Comparison of ENCODE assay signal across 2 cellular contexts in genomic region chr16:29708917-29709600, GRCh38.
TF ChIP-seq lines count a peak whose summit lies in the region.

No MANE protein-coding gene starts in this region.

TF ChIP-seq in WTC11, 78 proteins besides CTCF, POLR2A, EP300 and RAD21 (continues in another document):
- TF ChIP-seq, protein P1, sequence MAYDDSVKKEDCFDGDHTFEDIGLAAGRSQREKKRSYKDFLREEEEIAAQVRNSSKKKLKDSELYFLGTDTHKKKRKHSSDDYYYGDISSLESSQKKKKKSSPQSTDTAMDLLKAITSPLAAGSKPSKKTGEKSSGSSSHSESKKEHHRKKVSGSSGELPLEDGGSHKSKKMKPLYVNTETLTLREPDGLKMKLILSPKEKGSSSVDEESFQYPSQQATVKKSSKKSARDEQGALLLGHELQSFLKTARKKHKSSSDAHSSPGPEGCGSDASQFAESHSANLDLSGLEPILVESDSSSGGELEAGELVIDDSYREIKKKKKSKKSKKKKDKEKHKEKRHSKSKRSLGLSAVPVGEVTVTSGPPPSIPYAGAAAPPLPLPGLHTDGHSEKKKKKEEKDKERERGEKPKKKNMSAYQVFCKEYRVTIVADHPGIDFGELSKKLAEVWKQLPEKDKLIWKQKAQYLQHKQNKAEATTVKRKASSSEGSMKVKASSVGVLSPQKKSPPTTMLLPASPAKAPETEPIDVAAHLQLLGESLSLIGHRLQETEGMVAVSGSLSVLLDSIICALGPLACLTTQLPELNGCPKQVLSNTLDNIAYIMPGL (CRISPR knock-in tag; IDR thresholded peaks at IDR 0.05) = no peak
- peak; percentile 35; the same call in 1 of the 2 replicates for TF ChIP-seq FOXK1 (CRISPR knock-in tag; IDR thresholded peaks at IDR 0.05)
- TF ChIP-seq TEAD1 (CRISPR knock-in tag; IDR thresholded peaks at IDR 0.05) = peak; percentile 56; the same call in 1 of the 2 replicates
- TF ChIP-seq ESRRA (CRISPR knock-in tag; IDR thresholded peaks at IDR 0.05; ENCODE audit: borderline replicate concordance) = peak; percentile 99
- TF ChIP-seq, protein P2, sequence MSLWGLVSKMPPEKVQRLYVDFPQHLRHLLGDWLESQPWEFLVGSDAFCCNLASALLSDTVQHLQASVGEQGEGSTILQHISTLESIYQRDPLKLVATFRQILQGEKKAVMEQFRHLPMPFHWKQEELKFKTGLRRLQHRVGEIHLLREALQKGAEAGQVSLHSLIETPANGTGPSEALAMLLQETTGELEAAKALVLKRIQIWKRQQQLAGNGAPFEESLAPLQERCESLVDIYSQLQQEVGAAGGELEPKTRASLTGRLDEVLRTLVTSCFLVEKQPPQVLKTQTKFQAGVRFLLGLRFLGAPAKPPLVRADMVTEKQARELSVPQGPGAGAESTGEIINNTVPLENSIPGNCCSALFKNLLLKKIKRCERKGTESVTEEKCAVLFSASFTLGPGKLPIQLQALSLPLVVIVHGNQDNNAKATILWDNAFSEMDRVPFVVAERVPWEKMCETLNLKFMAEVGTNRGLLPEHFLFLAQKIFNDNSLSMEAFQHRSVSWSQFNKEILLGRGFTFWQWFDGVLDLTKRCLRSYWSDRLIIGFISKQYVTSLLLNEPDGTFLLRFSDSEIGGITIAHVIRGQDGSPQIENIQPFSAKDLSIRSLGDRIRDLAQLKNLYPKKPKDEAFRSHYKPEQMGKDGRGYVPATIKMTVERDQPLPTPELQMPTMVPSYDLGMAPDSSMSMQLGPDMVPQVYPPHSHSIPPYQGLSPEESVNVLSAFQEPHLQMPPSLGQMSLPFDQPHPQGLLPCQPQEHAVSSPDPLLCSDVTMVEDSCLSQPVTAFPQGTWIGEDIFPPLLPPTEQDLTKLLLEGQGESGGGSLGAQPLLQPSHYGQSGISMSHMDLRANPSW (CRISPR knock-in tag; conservative IDR thresholded peaks at IDR 0.05; ENCODE audit: low read depth) = no peak
- TF ChIP-seq ARID4B (CRISPR knock-in tag; IDR thresholded peaks at IDR 0.05; ENCODE audit: borderline replicate concordance) = peak; percentile 75; the same call in 1 of the 2 replicates
- TF ChIP-seq ZNF532 (CRISPR knock-in tag; IDR thresholded peaks at IDR 0.05; ENCODE audit: borderline replicate concordance) = peak; percentile 53; the same call in 1 of the 2 replicates

TF ChIP-seq in SK-N-SH, 30 proteins besides CTCF, POLR2A, EP300 and RAD21:
- TF ChIP-seq EZH2phosphoT487 (IDR thresholded peaks at IDR 0.05; ENCODE audit: borderline replicate concordance, low read depth) (no peak), YY1 (IDR thresholded peaks at IDR 0.05; ENCODE audit: low read depth) (no peak), MXI1 (IDR thresholded peaks at IDR 0.05; ENCODE audit: low read depth, low read length) (no peak)
